In the genomic region with DNA sequence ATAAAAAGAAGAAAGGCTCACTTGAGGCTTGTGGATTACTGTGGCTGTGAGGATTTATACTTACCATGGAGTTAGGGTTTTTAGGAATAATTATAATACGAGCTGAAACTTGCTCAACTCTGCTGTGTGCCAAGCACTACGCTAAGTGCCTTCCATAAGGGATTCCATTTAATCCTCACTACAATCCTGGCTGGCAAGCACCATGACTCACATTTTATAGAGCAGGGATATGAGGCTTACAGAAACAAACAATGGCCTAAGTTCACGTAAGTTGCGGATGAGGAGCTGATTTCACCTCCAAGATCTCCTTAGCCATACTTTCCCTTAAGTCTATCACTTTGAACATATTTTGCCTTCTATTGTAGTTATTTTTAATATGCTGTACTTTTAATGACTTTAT, we compare ENCODE assay signal across 20 cellular contexts. TPM values are rescaled to one million over a fixed set of nuclear protein-coding genes. Genes with fewer than 3 reads are reported as not detected.
DNase-seq lines count a peak whose midpoint lies in the region; TF ChIP-seq lines count a peak whose summit lies in the region.
"Had no signal": no experiment of that assay in that cellular context is flagged by ENCODE, and none has a peak within 500 bp of the region (broad histone marks: within the 10 kb centered on the region; RNA-seq: fewer than 3 reads in every experiment).

No MANE protein-coding gene starts in this region.

- H3K4me2 ChIP-seq in mesenchymal stem cell (ENCODE audit: low read length, poor library complexity, severe bottlenecking): no peak overlapping the region

- no peak overlapping the region for H3K4ac ChIP-seq in mesenchymal stem cell (ENCODE audit: low read depth in 1 of 2, low read length in 2 of 2)

- H3K4me1 Mint-ChIP-seq in activated T-helper 1 cell treated with anti-CD3 and anti-CD28 coated beads, Interleukin-12 subunit alpha, Interleukin-12 subunit beta, Interleukin-2, Interleukin-4 antibody, amounts not matched to agents 30 ng/mL and 10 ng/mL and 1 ng/mL, durations not matched to agents 14 hours and 24 hours and 36 hours (ENCODE audit: low read depth): no peaks in the 10 kb centered on the region
- H3K4me1 Mint-ChIP-seq: activated B cell treated with CpG ODN at 0.5 μM for 24 hours; naive thymus-derived CD4-positive, alpha-beta T cell had no signal

- H3K4me3 ChIP-seq in LNCaP clone FGC (ENCODE audit: low read depth, low read length) (no peak overlapping the region), choroid plexus epithelial cell (ENCODE audit: low read depth, low read length) (no peak overlapping the region), mesenchymal stem cell (ENCODE audit: insufficient read depth in 1 of 2, low read depth in 1 of 2, low read length in 2 of 2) (no peak overlapping the region)
- no peak overlapping the region for H3K4me3 ChIP-seq in effector memory CD4-positive, alpha-beta T cell (ENCODE audit: insufficient read depth, low read depth, low read length, poor library complexity, severe bottlenecking)
- H3K4me3 ChIP-seq: gastrocnemius medialis, lower lobe of right lung, Peyer's patch, psoas muscle had no signal

- no peaks in the 10 kb centered on the region for H3K36me3 ChIP-seq in mesenchymal stem cell (ENCODE audit: control insufficient read depth in 1 of 2, insufficient read depth in 2 of 2, low read depth in 1 of 2, low read length in 2 of 2)
- H3K36me3 ChIP-seq in effector memory CD4-positive, alpha-beta T cell (ENCODE audit: control insufficient read depth, insufficient read depth, low read length): no peaks in the 10 kb centered on the region
- H3K36me3 ChIP-seq: BE2C, gastrocnemius medialis, lower lobe of right lung, Peyer's patch had no signal

- H3K27ac Mint-ChIP-seq in activated T-helper 1 cell treated with anti-CD3 and anti-CD28 coated beads, Interleukin-12 subunit alpha, Interleukin-12 subunit beta, Interleukin-2, Interleukin-4 antibody, amounts not matched to agents 30 ng/mL and 10 ng/mL and 1 ng/mL, durations not matched to agents 14 hours and 24 hours and 36 hours: no peak overlapping the region
- H3K27ac Mint-ChIP-seq: activated B cell treated with CpG ODN at 0.5 μM for 24 hours; naive thymus-derived CD4-positive, alpha-beta T cell had no signal

- H3K9ac ChIP-seq in mesenchymal stem cell (ENCODE audit: low read length): no peak overlapping the region

- H2BK15ac ChIP-seq in mesenchymal stem cell (ENCODE audit: low read depth, poor library complexity, severe bottlenecking): no peak overlapping the region

- H2AK5ac ChIP-seq in mesenchymal stem cell (ENCODE audit: low read length, severe bottlenecking): no peak overlapping the region

- no peaks in the 10 kb centered on the region for H3K9me3 ChIP-seq in mesenchymal stem cell (ENCODE audit: control insufficient read depth, low read length)
- no peaks in the 10 kb centered on the region for H3K9me3 ChIP-seq in effector memory CD4-positive, alpha-beta T cell (ENCODE audit: control insufficient read depth, low read length)
- H3K9me3 ChIP-seq: BE2C, gastrocnemius medialis, lower lobe of right lung, Peyer's patch, psoas muscle had no signal

- H3K18ac ChIP-seq in mesenchymal stem cell (ENCODE audit: low read depth in 1 of 2, low read length in 2 of 2): no peak overlapping the region

- H3K14ac ChIP-seq in mesenchymal stem cell (ENCODE audit: low read length in 2 of 2): no peak overlapping the region

- H3K27me3 ChIP-seq in mesenchymal stem cell (ENCODE audit: control insufficient read depth in 1 of 2, insufficient read depth in 1 of 2, low read length in 2 of 2): peaks cover 9 to 28% of the 10 kb centered on the region in 2 experiments
- no peaks in the 10 kb centered on the region for H3K27me3 ChIP-seq in effector memory CD4-positive, alpha-beta T cell (replicated peaks; ENCODE audit: control insufficient read depth, insufficient read depth, low read length, poor library complexity, severe bottlenecking)
- H3K27me3 ChIP-seq: BE2C, gastrocnemius medialis, Peyer's patch had no signal

- H3K36me3 Mint-ChIP-seq in activated T-helper 1 cell treated with anti-CD3 and anti-CD28 coated beads, Interleukin-12 subunit alpha, Interleukin-12 subunit beta, Interleukin-2, Interleukin-4 antibody, amounts not matched to agents 30 ng/mL and 10 ng/mL and 1 ng/mL, durations not matched to agents 14 hours and 24 hours and 36 hours (ENCODE audit: low read depth): no peaks in the 10 kb centered on the region
- H3K36me3 Mint-ChIP-seq: naive thymus-derived CD4-positive, alpha-beta T cell had no signal

- peaks cover 3% of the 10 kb centered on the region for H3K4me1 ChIP-seq in mesenchymal stem cell (ENCODE audit: control insufficient read depth, insufficient read depth, low read depth, low read length)
- H3K4me1 ChIP-seq in effector memory CD4-positive, alpha-beta T cell (ENCODE audit: control insufficient read depth, insufficient read depth, low read length, poor library complexity, severe bottlenecking): no peaks in the 10 kb centered on the region
- H3K4me1 ChIP-seq: BE2C, lower lobe of right lung, Peyer's patch had no signal

- no peak overlapping the region for H2BK120ac ChIP-seq in mesenchymal stem cell (ENCODE audit: low read depth, low read length)

- WGBS in mesenchymal stem cell: 91% methylated on average over 4 of the region's 4 CpGs

- intact Hi-C loops in activated T-helper 1 cell treated with anti-CD3 and anti-CD28 coated beads, Interleukin-12 subunit alpha, Interleukin-12 subunit beta, Interleukin-2, Interleukin-4 antibody, amounts not matched to agents 30 ng/mL and 10 ng/mL and 1 ng/mL, durations not matched to agents 14 hours and 24 hours and 36 hours (cut with micrococcal nuclease): no loop called here

- peaks cover 19% of the 10 kb centered on the region for H3K27me3 Mint-ChIP-seq in activated T-helper 1 cell treated with anti-CD3 and anti-CD28 coated beads, Interleukin-12 subunit alpha, Interleukin-12 subunit beta, Interleukin-2, Interleukin-4 antibody, amounts not matched to agents 30 ng/mL and 10 ng/mL and 1 ng/mL, durations not matched to agents 14 hours and 24 hours and 36 hours (ENCODE audit: insufficient read depth)

- TF ChIP-seq CTCF in LNCaP clone FGC (IDR thresholded peaks at IDR 0.05; ENCODE audit: control insufficient read depth, extremely low read depth, insufficient read depth) (no peak), choroid plexus epithelial cell (conservative IDR thresholded peaks at IDR 0.05; ENCODE audit: low read depth, low read length) (no peak)

- no peak overlapping the region for H2BK12ac ChIP-seq in mesenchymal stem cell (ENCODE audit: low read length in 2 of 2)

- DNase-seq in D341Med (ENCODE audit: low spot score) (peak; percentile 68), LNCaP clone FGC (ENCODE audit: low read depth) (peak; percentile 22), choroid plexus epithelial cell (ENCODE audit: low read depth) (peak; percentile 20), mesenchymal stem cell (peak; percentile 18), epidermal melanocyte (ENCODE audit: insufficient read length, low spot score) (no peak), NCI-H748 treated with DMSO at 0.1 percent for 48 hours (lab: John Stamatoyannopoulos, UW) (no peak)
- no peak for DNase-seq in activated T-helper 1 cell treated with anti-CD3 and anti-CD28 coated beads, Interleukin-12 subunit alpha, Interleukin-12 subunit beta, Interleukin-2, Interleukin-4 antibody, amounts not matched to agents 30 ng/mL and 10 ng/mL and 1 ng/mL, durations not matched to agents 14 hours and 24 hours and 36 hours (ENCODE audit: low spot score)
- DNase-seq in effector memory CD4-positive, alpha-beta T cell: no peak
- DNase-seq: activated B cell treated with CpG ODN at 0.5 μM for 24 hours; activated gamma-delta T cell; BE2C; DMS53; gastrocnemius medialis; lower lobe of right lung; naive thymus-derived CD4-positive, alpha-beta T cell; NCI-H2029; NCI-H526 treated with DMSO at 0.1 percent for 48 hours; psoas muscle; substantia nigra had no signal

- no peaks in the 10 kb centered on the region for H3K9me3 Mint-ChIP-seq in activated T-helper 1 cell treated with anti-CD3 and anti-CD28 coated beads, Interleukin-12 subunit alpha, Interleukin-12 subunit beta, Interleukin-2, Interleukin-4 antibody, amounts not matched to agents 30 ng/mL and 10 ng/mL and 1 ng/mL, durations not matched to agents 14 hours and 24 hours and 36 hours
- H3K9me3 Mint-ChIP-seq: activated B cell treated with CpG ODN at 0.5 μM for 24 hours; naive thymus-derived CD4-positive, alpha-beta T cell had no signal

- no peak overlapping the region for H3K27ac ChIP-seq in mesenchymal stem cell (ENCODE audit: low read length, poor library complexity, severe bottlenecking)
- H3K27ac ChIP-seq in effector memory CD4-positive, alpha-beta T cell (ENCODE audit: insufficient read depth, low read length, poor library complexity, severe bottlenecking): no peak overlapping the region
- H3K27ac ChIP-seq: gastrocnemius medialis, lower lobe of right lung, Peyer's patch, psoas muscle had no signal

- H3K79me1 ChIP-seq in mesenchymal stem cell (replicated peaks; ENCODE audit: low read length, poor library complexity, severe bottlenecking): no peaks in the 10 kb centered on the region

- H3K23ac ChIP-seq in mesenchymal stem cell (ENCODE audit: low read length in 2 of 2): no peak overlapping the region

- H3K4me3 Mint-ChIP-seq in activated T-helper 1 cell treated with anti-CD3 and anti-CD28 coated beads, Interleukin-12 subunit alpha, Interleukin-12 subunit beta, Interleukin-2, Interleukin-4 antibody, amounts not matched to agents 30 ng/mL and 10 ng/mL and 1 ng/mL, durations not matched to agents 14 hours and 24 hours and 36 hours: no peak overlapping the region
- H3K4me3 Mint-ChIP-seq: activated B cell treated with CpG ODN at 0.5 μM for 24 hours; naive thymus-derived CD4-positive, alpha-beta T cell had no signal

- no peak overlapping the region for H2AFZ ChIP-seq in mesenchymal stem cell (ENCODE audit: low read depth, low read length)

- H2BK5ac ChIP-seq in mesenchymal stem cell (ENCODE audit: low read depth, low read length, poor library complexity, severe bottlenecking): no peak overlapping the region

- no peak overlapping the region for H4K8ac ChIP-seq in mesenchymal stem cell (ENCODE audit: low read length)

- H4K91ac ChIP-seq in mesenchymal stem cell (ENCODE audit: low read length): no peak overlapping the region

RNA-seq across cellular contexts. Expression of gene ARL8B, which starts 43.9 kb away (rescaled TPM):
- 101 TPM for polyA plus RNA-seq in mesenchymal stem cell (2013, experiment 1 of 2)
- 108 TPM for polyA plus RNA-seq in mesenchymal stem cell (2013, experiment 2 of 2)
- total RNA-seq in activated T-helper 1 cell treated with anti-CD3 and anti-CD28 coated beads, Interleukin-12 subunit alpha, Interleukin-12 subunit beta, Interleukin-2, Interleukin-4 antibody, amounts not matched to agents 30 ng/mL and 10 ng/mL and 1 ng/mL, durations not matched to agents 14 hours and 24 hours and 36 hours: 43.4 and 51.0 TPM in 2 replicates

Comparison
In these comparisons a context has a peak if more than half of its experiments do, and no peak if none do; other contexts are left out.
1. DNase-seq: peak in D341Med (single experiment), LNCaP clone FGC (single experiment), choroid plexus epithelial cell (single experiment) and mesenchymal stem cell (single experiment); none in activated T-helper 1 cell treated with anti-CD3 and anti-CD28 coated beads, Interleukin-12 subunit alpha, Interleukin-12 subunit beta, Interleukin-2, Interleukin-4 antibody, amounts not matched to agents 30 ng/mL and 10 ng/mL and 1 ng/mL, durations not matched to agents 14 hours and 24 hours and 36 hours (single experiment), effector memory CD4-positive, alpha-beta T cell (0 of 3), epidermal melanocyte (single experiment) and NCI-H748 treated with DMSO at 0.1 percent for 48 hours (single experiment).